ENCODE assay signal across 7 cellular contexts in the genomic region with DNA sequence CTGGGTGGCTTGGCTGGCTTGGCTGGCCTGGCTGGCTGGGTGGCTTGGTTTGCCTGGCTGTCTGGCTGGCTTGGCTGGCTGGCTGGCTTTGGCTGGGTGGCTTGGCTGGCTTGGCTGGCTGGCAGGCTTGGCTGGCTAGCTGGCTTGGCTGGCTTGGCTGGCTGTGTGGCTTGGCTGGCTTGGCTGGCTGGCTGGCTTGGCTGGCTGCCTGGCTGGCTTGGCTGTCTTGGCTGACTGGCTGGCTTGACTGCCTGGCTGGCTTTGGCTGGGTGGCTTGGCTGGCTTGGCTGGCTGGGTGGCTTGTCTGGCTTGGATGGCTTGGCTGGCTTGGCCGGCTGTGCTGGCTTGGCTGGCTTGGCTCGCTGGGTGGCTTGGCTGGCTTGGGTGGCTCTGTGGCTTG. TPM values are rescaled to one million over a fixed set of nuclear protein-coding genes. Genes with fewer than 3 reads are reported as not detected.
"Had no signal": no experiment of that assay in that cellular context is flagged by ENCODE, and none has a peak within 500 bp of the region (broad histone marks: within the 10 kb centered on the region; RNA-seq: fewer than 3 reads in every experiment).

No MANE protein-coding gene starts in this region.

RNA-seq across cellular contexts. Expression of a gene that starts 32.2 kb away (rescaled TPM):
- total RNA-seq: GM23248, GM23338, H1, H4, H7, H9, HFFc6 had no signal
